Comparison of ENCODE assay signal across 8 cellular contexts in the genomic region with DNA sequence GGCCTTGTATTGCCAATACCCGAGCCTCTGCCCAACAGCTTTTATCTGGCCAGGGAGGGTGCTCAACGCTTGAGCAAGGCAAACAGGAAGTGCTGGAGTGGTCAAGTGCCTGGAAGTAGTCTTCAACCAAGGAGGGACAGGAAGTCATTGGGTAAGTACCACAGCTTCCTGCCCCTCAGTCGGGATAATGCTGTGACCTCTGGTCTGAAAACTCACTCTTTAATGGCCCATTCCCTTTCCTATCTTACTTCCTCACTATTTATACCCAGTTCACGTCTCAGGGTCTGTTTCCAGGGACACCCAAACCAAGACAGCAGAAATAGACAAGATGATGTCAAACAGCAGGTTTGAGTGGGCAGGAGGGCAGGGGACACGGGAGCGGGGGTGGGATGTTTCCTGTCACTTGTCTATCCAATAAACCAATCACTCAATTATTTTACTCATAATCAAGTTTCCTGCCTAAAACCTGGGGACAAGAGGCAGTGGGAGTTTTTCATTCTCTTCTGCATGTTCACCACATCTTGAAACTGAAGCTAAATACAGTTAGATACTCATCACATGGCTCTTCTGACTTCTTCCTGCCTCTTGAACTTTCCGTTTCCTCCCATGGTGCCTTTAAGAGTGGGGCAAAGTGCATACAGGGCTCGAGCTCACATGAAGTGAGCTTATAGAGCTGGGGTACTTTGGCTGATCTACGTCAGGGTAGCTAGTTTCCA.
A peak's percentile ranks its signal among the peaks of the same experiment; 100 is the strongest.
DNase-seq lines count a peak whose midpoint lies in the region; ATAC-seq and TF ChIP-seq lines count a peak whose summit lies in the region.

No MANE protein-coding gene starts in this region.

- no peak overlapping the region for H3K27ac Mint-ChIP-seq in type B pancreatic cell

- H3K4me1 Mint-ChIP-seq in type B pancreatic cell (ENCODE audit: unreplicated experiment) = no peaks in the 10 kb centered on the region

- no peak overlapping the region for H3K4me3 Mint-ChIP-seq in type B pancreatic cell

- TF ChIP-seq CTCF in type B pancreatic cell (conservative IDR thresholded peaks at IDR 0.05) = no peak

- peak overlapping the region; percentile 16 for H3K27ac ChIP-seq in caudate nucleus (ENCODE audit: low read depth, low read length)

- peak; percentile 68 for ATAC-seq in GM21825 (IDR thresholded peaks at IDR 0.05; ENCODE audit: unreplicated experiment)

- peak; percentile 94 for DNase-seq in GF-D8 (lab: John Stamatoyannopoulos, UW)
- DNase-seq in NOMO-1 treated with DMSO at 0.1 percent for 48 hours (lab: John Stamatoyannopoulos, UW; ENCODE audit: unreplicated experiment) = peak; percentile 74
- peak in 6 of 61 donors; percentile 4 to 48 (median 10) for DNase-seq in caudate nucleus (lab: John Stamatoyannopoulos, UW)
- peak; percentile 73 for DNase-seq in pons (ENCODE audit: low spot score)
- DNase-seq in type B pancreatic cell (ENCODE audit: extremely low spot score, unreplicated experiment) = no peak
- DNase-seq in GOT3 (lab: John Stamatoyannopoulos, UW) = no peak
- no peak for DNase-seq in DMS 273 (lab: John Stamatoyannopoulos, UW; ENCODE audit: unreplicated experiment)

- no peaks in the 10 kb centered on the region for H3K36me3 Mint-ChIP-seq in type B pancreatic cell

- H3K27me3 Mint-ChIP-seq in type B pancreatic cell = peaks cover 7% of the 10 kb centered on the region

- H3K9me3 Mint-ChIP-seq in type B pancreatic cell = no peaks in the 10 kb centered on the region

Comparison
In these comparisons a context has a peak if more than half of its experiments do, and no peak if none do; other contexts are left out.
1. DNase-seq: peak in GF-D8 (single experiment), NOMO-1 treated with DMSO at 0.1 percent for 48 hours (single experiment) and pons (single experiment); none in type B pancreatic cell (single experiment), GOT3 (single experiment) and DMS 273 (single experiment).